Comparison of ENCODE assay signal across 13 cellular contexts in the genomic region with DNA sequence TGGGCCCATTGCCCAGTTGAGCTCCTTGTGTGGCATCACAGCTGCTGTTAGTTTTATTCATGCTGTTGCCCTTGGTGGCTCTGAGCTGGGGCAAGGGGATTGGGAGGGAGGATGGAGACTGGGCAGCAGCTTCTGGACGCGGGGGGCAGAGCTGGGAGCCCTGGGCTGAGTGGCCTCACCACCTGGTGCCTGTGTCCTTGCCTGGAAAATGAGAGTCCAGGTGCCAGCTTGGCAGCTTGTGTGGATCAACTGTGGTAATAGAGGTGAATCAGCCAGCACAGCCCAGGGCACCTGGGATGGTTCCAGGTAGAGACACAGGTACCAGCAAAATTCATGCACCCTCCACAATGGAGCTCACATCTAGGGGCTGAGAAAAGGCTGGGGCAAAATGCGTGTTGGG.
"Had no signal": no experiment of that assay in that cellular context is flagged by ENCODE, and none has a peak within 500 bp of the region (broad histone marks: within the 10 kb centered on the region; RNA-seq: fewer than 3 reads in every experiment).

No MANE protein-coding gene starts in this region.

- H3K27me3 ChIP-seq: heart left ventricle had no signal

- H3K4me3 ChIP-seq: heart left ventricle, neural progenitor cell, skin epidermis, thoracic aorta had no signal

- H2AFZ ChIP-seq: neural progenitor cell, parathyroid adenoma had no signal

- H3K36me3 ChIP-seq: heart left ventricle, neural progenitor cell, thoracic aorta had no signal

- DNase-seq: activated naive CD8-positive, alpha-beta T cell treated with anti-CD3 and anti-CD28 coated beads for 36 hours; activated T-cell treated with anti-CD3 and anti-CD28 coated beads for 4 hours; left ventricle myocardium superior; retina; stimulated activated CD4-positive, alpha-beta T cell treated with anti-CD3 and anti-CD28 coated beads, Interleukin-4, amount 100 ng/mL, for 4 hours; stimulated activated naive CD8-positive, alpha-beta T cell treated with anti-CD3 and anti-CD28 coated beads, Interleukin-15, amount 100 ng/mL, for 72 hours; SW 1271; T-helper 9 cell had no signal

- H3K27ac ChIP-seq: heart left ventricle, neural progenitor cell, parathyroid adenoma, skin epidermis, thoracic aorta had no signal

- H3K4me2 ChIP-seq: neural progenitor cell had no signal

- H3K9ac ChIP-seq: neural progenitor cell, parathyroid adenoma had no signal

- H3K9me3 ChIP-seq: heart left ventricle, thoracic aorta had no signal

- ATAC-seq: heart left ventricle; left ventricle myocardium superior; stimulated activated naive CD8-positive, alpha-beta T cell treated with anti-CD3 and anti-CD28 coated beads, Interleukin-15, amount 100 ng/mL, for 72 hours had no signal
